ENCODE assay signal across 18 cellular contexts in the genomic region with DNA sequence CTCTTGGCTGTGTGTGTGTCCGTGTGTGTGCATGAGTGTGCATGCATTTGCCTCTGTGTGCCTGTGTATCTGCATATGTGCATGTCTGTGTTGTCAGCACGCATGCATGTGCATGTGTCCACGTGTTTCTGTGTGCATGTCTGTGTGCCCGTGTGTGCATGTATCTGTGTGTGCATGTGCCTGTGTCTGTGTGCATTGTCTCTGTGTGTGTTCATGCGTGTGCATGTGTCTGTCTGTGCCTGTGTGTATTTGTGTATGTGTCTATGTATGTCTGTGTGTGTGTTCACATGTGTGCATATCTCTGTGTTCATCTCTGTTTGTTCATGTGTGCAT. TPM values are rescaled to one million over a fixed set of nuclear protein-coding genes. Genes with fewer than 3 reads are reported as not detected.
A peak's percentile ranks its signal among the peaks of the same experiment; 100 is the strongest.
DNase-seq lines count a peak whose midpoint lies in the region; ATAC-seq and TF ChIP-seq lines count a peak whose summit lies in the region.
"Had no signal": no experiment of that assay in that cellular context is flagged by ENCODE, and none has a peak within 500 bp of the region (broad histone marks: within the 10 kb centered on the region; RNA-seq: fewer than 3 reads in every experiment).

No MANE protein-coding gene starts in this region.

- H3K27me3 ChIP-seq in HAP-1 (ENCODE audit: low read depth) = peaks cover 37% of the 10 kb centered on the region

- H3K27me3 Mint-ChIP-seq in brain (peaks cover 28% of the 10 kb centered on the region), mesothelial cell of epicardium (ENCODE audit: low read depth) (peaks cover 85% of the 10 kb centered on the region), progenitor cell of endocrine pancreas (peaks cover 77% of the 10 kb centered on the region), Calu3 (ENCODE audit: unreplicated experiment) (peaks cover 48% of the 10 kb centered on the region)

- CTCF ChIA-PET in Calu3 (lab: Charles Lee) = no interaction called here

- no peak overlapping the region for H3K4me3 ChIP-seq in HAP-1
- H3K4me3 ChIP-seq: BLaER1 treated with 17β-estradiol and CSF1 and Interleukin-3, amounts not matched to agents 10 nM and 100 nM had no signal

- H3K4me1 Mint-ChIP-seq in brain = peaks cover 22% of the 10 kb centered on the region
- peaks cover 4% of the 10 kb centered on the region for H3K4me1 Mint-ChIP-seq in mesothelial cell of epicardium
- H3K4me1 Mint-ChIP-seq in progenitor cell of endocrine pancreas (ENCODE audit: low read depth) = peaks cover 3% of the 10 kb centered on the region
- H3K4me1 Mint-ChIP-seq in Calu3 (ENCODE audit: low read depth, unreplicated experiment) = peaks cover 7% of the 10 kb centered on the region

- H3K9me3 ChIP-seq in HAP-1 = no peaks in the 10 kb centered on the region

- H3K36me3 ChIP-seq in HAP-1 (replicated peaks) = no peaks in the 10 kb centered on the region
- H3K36me3 ChIP-seq: BLaER1 treated with 17β-estradiol and CSF1 and Interleukin-3, amounts not matched to agents 10 nM and 100 nM had no signal

- peak; percentile 18 for DNase-seq in Right ventricle myocardium inferior (ENCODE audit: missing footprints)
- DNase-seq in left cardiac atrium = no peak
- no peak for DNase-seq in mesothelial cell of epicardium (ENCODE audit: low spot score in 2 of 2, unreplicated experiment in 2 of 2)
- no peak for DNase-seq in progenitor cell of endocrine pancreas (ENCODE audit: low spot score, unreplicated experiment)
- DNase-seq in HAP-1 (ENCODE audit: low spot score in 2 of 2) = no peak
- no peak for DNase-seq in Calu3
- DNase-seq: CD8-positive, alpha-beta memory T cell; DMS 273 treated with DMSO at 0.1 percent for 48 hours; NCI-H1048; NCI-H2081 treated with DMSO at 0.1 percent for 48 hours; NCI-H510A treated with DMSO at 0.1 percent for 48 hours; NCI-H82; PC-3 had no signal

- H3K4me1 ChIP-seq in HAP-1 = no peaks in the 10 kb centered on the region

- BruUV-seq in Calu3 (replicated peaks; lab: Mats Ljungman, UMichigan) = no TSS peak

- TF ChIP-seq CTCF in brain (conservative IDR thresholded peaks at IDR 0.05) = no peak
- no peak for TF ChIP-seq CTCF in mesothelial cell of epicardium (IDR thresholded peaks at IDR 0.05; ENCODE audit: unreplicated experiment)
- no peak for TF ChIP-seq CTCF in progenitor cell of endocrine pancreas (IDR thresholded peaks at IDR 0.05; ENCODE audit: unreplicated experiment)
- no peak for TF ChIP-seq CTCF in Calu3 (IDR thresholded peaks at IDR 0.05; ENCODE audit: unreplicated experiment)

- H3K27ac Mint-ChIP-seq in brain (peak overlapping the region in 2 of 5 experiments; percentile 2 to 65), mesothelial cell of epicardium (no peak overlapping the region), progenitor cell of endocrine pancreas (no peak overlapping the region), Calu3 (ENCODE audit: unreplicated experiment) (no peak overlapping the region)

- intact Hi-C loops in Right ventricle myocardium inferior (cut with DNase I) (no loop called here), left cardiac atrium (cut with DNase I) (no loop called here), Calu3 (cut with micrococcal nuclease; ENCODE audit: unreplicated experiment) (no loop called here)

- H3K4me3 Mint-ChIP-seq in brain (peak overlapping the region; percentile 58 to 77 (median 67)), mesothelial cell of epicardium (peak overlapping the region; percentile 2), progenitor cell of endocrine pancreas (ENCODE audit: low read depth) (peak overlapping the region; percentile 11), Calu3 (ENCODE audit: low read depth, unreplicated experiment) (no peak overlapping the region)

- in situ Hi-C loops in HAP-1 (cut with MboI; ENCODE audit: low sequenced_read_pairs) = no loop called here

- H3K9me3 Mint-ChIP-seq in brain = peaks cover 0 to 26% (median 7%) of the 10 kb centered on the region in 5 experiments
- no peaks in the 10 kb centered on the region for H3K9me3 Mint-ChIP-seq in mesothelial cell of epicardium
- no peaks in the 10 kb centered on the region for H3K9me3 Mint-ChIP-seq in progenitor cell of endocrine pancreas (ENCODE audit: low read depth)
- peaks cover 8% of the 10 kb centered on the region for H3K9me3 Mint-ChIP-seq in Calu3 (ENCODE audit: low read depth, unreplicated experiment)

- H3K36me3 Mint-ChIP-seq in brain (no peaks in the 10 kb centered on the region), mesothelial cell of epicardium (no peaks in the 10 kb centered on the region), progenitor cell of endocrine pancreas (ENCODE audit: insufficient read depth) (no peaks in the 10 kb centered on the region), Calu3 (ENCODE audit: insufficient read depth, unreplicated experiment) (no peaks in the 10 kb centered on the region)

- ATAC-seq in Right ventricle myocardium inferior = no peak
- no peak for ATAC-seq in left cardiac atrium
- ATAC-seq in HG02642 (IDR thresholded peaks at IDR 0.05; ENCODE audit: poor library complexity, unreplicated experiment) = no peak
- ATAC-seq: PC-3 had no signal

RNA-seq across cellular contexts. Expression of gene GALNT9, which starts 1.1 kb away (rescaled TPM):
- total RNA-seq in Right ventricle myocardium inferior (not detected), left cardiac atrium (1 to 10 TPM; 2.6 to 2.7 TPM), mesothelial cell of epicardium (3.5 to 4.8 TPM (median 3.7 TPM) in 3 replicates), progenitor cell of endocrine pancreas (0.24 and 0.36 TPM in 2 replicates), Calu3 (2022) (0.54 and 1.5 TPM in 2 replicates)
- polyA plus RNA-seq in brain (ENCODE audit: insufficient read depth, low read depth, low replicate concordance) = 17.7 TPM
- total RNA-seq: M059J, SK-MEL-5 had no signal
- polyA plus RNA-seq: CD8-positive, alpha-beta memory T cell had no signal
